ENCODE assay signal across 19 cellular contexts in the genomic region with DNA sequence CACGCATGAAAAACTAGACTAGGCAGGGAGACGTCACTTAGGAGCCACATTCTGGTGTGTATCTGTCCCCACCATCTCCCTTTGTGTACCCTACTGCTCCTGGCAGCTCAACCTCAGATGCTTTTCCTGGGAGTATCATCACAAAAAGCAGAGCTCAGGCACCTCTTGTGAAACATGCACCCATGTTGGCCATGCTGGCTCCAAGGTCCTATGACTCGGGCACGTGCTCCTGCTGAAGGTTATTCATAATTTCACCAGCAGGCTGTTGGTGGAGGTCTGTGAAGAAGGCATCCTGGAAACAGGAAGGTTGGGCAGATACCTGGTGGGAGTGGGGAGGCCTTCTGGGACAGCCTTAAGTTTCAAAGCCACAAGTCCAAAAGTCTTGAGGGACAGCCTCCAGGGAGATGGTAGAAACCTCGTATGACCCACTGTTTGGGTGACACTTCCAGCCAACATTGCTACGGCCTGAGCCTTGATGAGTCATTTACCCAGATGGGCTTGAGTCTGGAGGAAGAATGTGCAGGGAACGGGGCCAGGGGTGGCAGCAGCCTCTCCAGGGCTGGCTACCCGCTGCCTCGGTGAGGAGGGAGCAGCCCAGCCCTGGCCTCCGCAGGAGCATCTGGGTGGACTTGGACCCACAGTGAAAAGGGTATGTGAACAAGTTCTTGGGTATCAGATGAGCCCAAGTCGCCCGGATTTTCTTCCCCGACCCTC.
DNase-seq lines count a peak whose midpoint lies in the region; ATAC-seq, FAIRE-seq and TF ChIP-seq lines count a peak whose summit lies in the region.
"Had no signal": no experiment of that assay in that cellular context is flagged by ENCODE, and none has a peak within 500 bp of the region (broad histone marks: within the 10 kb centered on the region; RNA-seq: fewer than 3 reads in every experiment).

No MANE protein-coding gene starts in this region.

- no peak for TF ChIP-seq CTCF in heart left ventricle (IDR thresholded peaks at IDR 0.05)
- no peak for TF ChIP-seq CTCF in left ventricle myocardium inferior (IDR thresholded peaks at IDR 0.05; ENCODE audit: borderline replicate concordance)
- TF ChIP-seq CTCF in HepG2 (CRISPR knock-in tag; IDR thresholded peaks at IDR 0.05) = no peak

- H3K36me3 ChIP-seq in heart left ventricle (no peaks in the 10 kb centered on the region), left ventricle myocardium inferior (no peaks in the 10 kb centered on the region), adipocyte (ENCODE audit: control insufficient read depth, insufficient read depth, low read length, severe bottlenecking) (no peaks in the 10 kb centered on the region), HepG2 (replicated peaks in 1 of 2; ENCODE audit: control insufficient read depth in 1 of 2, insufficient read depth in 2 of 2, low read length in 2 of 2) (no peaks in the 10 kb centered on the region)
- H3K36me3 ChIP-seq: transverse colon had no signal

- peak in 3 of 5 donors; percentile 20 to 70 (median 55) for DNase-seq in heart left ventricle
- no peak for DNase-seq in left ventricle myocardium inferior
- DNase-seq in adipocyte (ENCODE audit: low read depth) = peak; percentile 7
- no peak for DNase-seq in HepG2 (ENCODE audit: low spot score)
- no peak for DNase-seq in NCI-H1436 treated with DMSO at 0.1 percent for 48 hours (lab: John Stamatoyannopoulos, UW)
- DNase-seq in stimulated activated naive CD8-positive, alpha-beta T cell treated with anti-CD3 and anti-CD28 coated beads, Interleukin-15, Interleukin-2, amounts not matched to agents 100 U/mL and 50 U/mL, for 24 hours = no peak
- no peak for DNase-seq in GM19238 (ENCODE audit: insufficient read length, low spot score)
- no peak for DNase-seq in stimulated activated CD4-positive, alpha-beta T cell treated with anti-CD3 and anti-CD28 coated beads, Interleukin-2, amount 100 ng/mL, for 24 hours
- DNase-seq: activated CD8-positive, alpha-beta T cell treated with anti-CD3 and anti-CD28 coated beads for 36 hours; activated T-cell treated with anti-CD3 and anti-CD28 coated beads, Interleukin-2, amount 50 U/mL, for 72 hours; cerebellar nuclear complex; endodermal cell; foreskin melanocyte; GF-D8; Karpas-422; NCI-H510A; stimulated activated CD4-positive, alpha-beta T cell treated with anti-CD3 and anti-CD28 coated beads, Interleukin-4, amount 100 ng/mL, for 4 hours; transverse colon had no signal

- H3K27me3 ChIP-seq in heart left ventricle (no peaks in the 10 kb centered on the region), left ventricle myocardium inferior (ENCODE audit: low read depth) (no peaks in the 10 kb centered on the region), adipocyte (replicated peaks; ENCODE audit: control insufficient read depth, insufficient read depth, low read length) (peaks cover 18% of the 10 kb centered on the region), HepG2 (ENCODE audit: control insufficient read depth in 1 of 2, insufficient read depth in 2 of 2, low read length in 2 of 2) (peaks cover 0 to 16% of the 10 kb centered on the region in 2 experiments; a peak in 2 of 5 replicates)
- H3K27me3 ChIP-seq: transverse colon had no signal

- no peaks in the 10 kb centered on the region for H3K9me3 ChIP-seq in heart left ventricle
- H3K9me3 ChIP-seq in left ventricle myocardium inferior (replicated peaks) = no peaks in the 10 kb centered on the region
- no peaks in the 10 kb centered on the region for H3K9me3 ChIP-seq in adipocyte (ENCODE audit: control insufficient read depth, low read length)
- H3K9me3 ChIP-seq in HepG2 (ENCODE audit: low read length) = no peaks in the 10 kb centered on the region
- H3K9me3 ChIP-seq: transverse colon had no signal

- no peak overlapping the region for H3K4me2 ChIP-seq in HepG2 (ENCODE audit: low read depth, low read length)

- H3K9ac ChIP-seq in adipocyte (ENCODE audit: low read length) (no peak overlapping the region), HepG2 (ENCODE audit: insufficient read depth, low read depth, low read length) (no peak overlapping the region)

- no peak for FAIRE-seq in HepG2 (lab: Jason Lieb, UNC)

- intact Hi-C loops in heart left ventricle (cut with DNase I) = no loop called here
- intact Hi-C loops in left ventricle myocardium inferior (cut with micrococcal nuclease) = no loop called here
- intact Hi-C loops in HepG2 (cut with micrococcal nuclease; ENCODE audit: unreplicated experiment) = no loop called here

- H3K79me2 ChIP-seq in HepG2 (ENCODE audit: insufficient read depth, low read length) = no peaks in the 10 kb centered on the region

- no peak for TF ChIP-seq EP300 in HepG2 (IDR thresholded peaks at IDR 0.05; ENCODE audit: low read depth in 2 of 2, low read length in 2 of 2)
- no peak for TF ChIP-seq EP300 in HepG2 (CRISPR knock-in tag; IDR thresholded peaks at IDR 0.05; ENCODE audit: borderline replicate concordance)

- ATAC-seq in heart left ventricle = peak in 3 of 4 donors; percentile 74 to 89 (median 80)
- peak; percentile 25; the same call in 2 of the 3 replicates for ATAC-seq in HepG2
- ATAC-seq in stimulated activated naive CD8-positive, alpha-beta T cell treated with anti-CD3 and anti-CD28 coated beads, Interleukin-15, Interleukin-2, amounts not matched to agents 100 U/mL and 50 U/mL, for 24 hours = no peak
- ATAC-seq: activated CD8-positive, alpha-beta T cell treated with anti-CD3 and anti-CD28 coated beads for 36 hours; activated T-cell treated with anti-CD3 and anti-CD28 coated beads, Interleukin-2, amount 50 U/mL, for 72 hours had no signal

- no peak overlapping the region for H3K4me3 ChIP-seq in heart left ventricle
- no peak overlapping the region for H3K4me3 ChIP-seq in left ventricle myocardium inferior
- no peak overlapping the region for H3K4me3 ChIP-seq in adipocyte (ENCODE audit: low read length)
- H3K4me3 ChIP-seq in HepG2 (replicated peaks in 1 of 3; ENCODE audit: insufficient read depth in 1 of 3, low read depth in 2 of 3, low read length in 3 of 3) = no peak overlapping the region
- H3K4me3 ChIP-seq: transverse colon had no signal

- H2AFZ ChIP-seq in HepG2 (ENCODE audit: low read length) = no peak overlapping the region

- H3K4me1 ChIP-seq in heart left ventricle (peaks cover 0 to 7% (median 0%) of the 10 kb centered on the region in 12 donors), left ventricle myocardium inferior (no peaks in the 10 kb centered on the region), adipocyte (ENCODE audit: control insufficient read depth, insufficient read depth, low read length) (peaks cover 14% of the 10 kb centered on the region), HepG2 (ENCODE audit: insufficient read depth, low read length) (no peaks in the 10 kb centered on the region)
- H3K4me1 ChIP-seq: transverse colon had no signal

- no peak overlapping the region for H3K27ac ChIP-seq in heart left ventricle
- no peak overlapping the region for H3K27ac ChIP-seq in left ventricle myocardium inferior (replicated peaks)
- H3K27ac ChIP-seq in HepG2 (ENCODE audit: extremely low read length, insufficient read depth, low read length) = no peak overlapping the region
- H3K27ac ChIP-seq: transverse colon, VCaP had no signal

- POLR2A ChIA-PET in HepG2 (lab: Yijun Ruan, JAX) = no interaction called here

- BruUV-seq in HepG2 (replicated peaks; lab: Mats Ljungman, UMichigan) = no TSS peak

- TF ChIP-seq POLR2A in heart left ventricle (IDR thresholded peaks at IDR 0.05) (no peak), HepG2 (IDR thresholded peaks at IDR 0.05; ENCODE audit: insufficient read depth in 1 of 2, low read depth in 2 of 2, low read length in 2 of 2) (no peak)

- H4K20me1 ChIP-seq in HepG2 (ENCODE audit: insufficient read depth, low read length) = no peaks in the 10 kb centered on the region

- in situ Hi-C loops in HepG2 (cut with HindIII; ENCODE audit: extremely low pct_ligation_motif_present, low pct_unique_long_range_greater_than_20kb) = no loop called here

- CTCF ChIA-PET in HepG2 (lab: Yijun Ruan, JAX; ENCODE audit: low intra/inter-chr PET ratio, low total read pairs) = no interaction called here

- TF ChIP-seq RAD21 in HepG2 (CRISPR knock-in tag; IDR thresholded peaks at IDR 0.05) = no peak

- WGBS in heart left ventricle, 4 donors = 84 to 97% (median 90%) methylated on average over 9 to 13 of the region's 13 CpGs
- WGBS in HepG2 (ENCODE audit: low lambda C conversion rate) = 52% methylated on average over 9 of the region's 13 CpGs

TF ChIP-seq in HepG2, 621 proteins besides CTCF, POLR2A, EP300 and RAD21:
- TF ChIP-seq CCDC6 (CRISPR knock-in tag; IDR thresholded peaks at IDR 0.05) = no peak
- peak; percentile 25; the same call in 1 of the 2 replicates for TF ChIP-seq BHLHE40 (IDR thresholded peaks at IDR 0.05; ENCODE audit: low read length)

Comparison
In these comparisons a context has a peak if more than half of its experiments do, and no peak if none do; other contexts are left out.
1. DNase-seq: peak in heart left ventricle (3 of 5) and adipocyte (single experiment); none in left ventricle myocardium inferior (single experiment), HepG2 (single experiment), NCI-H1436 treated with DMSO at 0.1 percent for 48 hours (single experiment), stimulated activated naive CD8-positive, alpha-beta T cell treated with anti-CD3 and anti-CD28 coated beads, Interleukin-15, Interleukin-2, amounts not matched to agents 100 U/mL and 50 U/mL, for 24 hours (single experiment), GM19238 (single experiment) and stimulated activated CD4-positive, alpha-beta T cell treated with anti-CD3 and anti-CD28 coated beads, Interleukin-2, amount 100 ng/mL, for 24 hours (0 of 2).